In genomic region chr5:72818866-72819534, GRCh38 we compare ENCODE assay signal across 8 cellular contexts. TPM values are rescaled to one million over a fixed set of nuclear protein-coding genes. Genes with fewer than 3 reads are reported as not detected.
A peak's percentile ranks its signal among the peaks of the same experiment; 100 is the strongest.
DNase-seq lines count a peak whose midpoint lies in the region; ATAC-seq and TF ChIP-seq lines count a peak whose summit lies in the region.

No MANE protein-coding gene starts in this region.

- peak overlapping the region; percentile 28 for H3K9ac ChIP-seq in mesendoderm (ENCODE audit: low read length)

- 100% methylated on average over 1 of the region's 5 CpGs for WGBS in mesendoderm (ENCODE audit: extremely low coverage, insufficient coverage, low lambda C conversion rate)

- no peak overlapping the region for H3K4me3 ChIP-seq in mesendoderm (ENCODE audit: low read length)

- H3K4me2 ChIP-seq in mesendoderm (ENCODE audit: low read length), result peak overlapping the region; percentile 31

- DNase-seq in COLO668 (lab: John Stamatoyannopoulos, UW; ENCODE audit: unreplicated experiment) (peak; percentile 59), HEK293T (ENCODE audit: extremely low spot score) (peak; percentile 47), NCI-H345 (lab: John Stamatoyannopoulos, UW) (peak; percentile 63), mesendoderm (peak; percentile 88)
- DNase-seq in activated CD4-positive, alpha-beta T cell treated with anti-CD3 and anti-CD28 coated beads, Interleukin-2, amount 10 ng/mL, durations not matched to agents 7 days and 5 days, result peak; percentile 63
- peak; percentile 32 to 41 (median 37) for DNase-seq in effector memory CD8-positive, alpha-beta T cell
- DNase-seq in stimulated activated CD8-positive, alpha-beta memory T cell treated with anti-CD3 and anti-CD28 coated beads, Interleukin-2, amount 100 ng/mL, for 48 hours (ENCODE audit: low read depth in 2 of 2), result peak; percentile 21 to 23

- H3K36me3 Mint-ChIP-seq in activated CD4-positive, alpha-beta T cell treated with anti-CD3 and anti-CD28 coated beads, Interleukin-2, amount 10 ng/mL, durations not matched to agents 7 days and 5 days (ENCODE audit: low read depth), result no peaks in the 10 kb centered on the region
- peaks cover 19% of the 10 kb centered on the region for H3K36me3 Mint-ChIP-seq in effector memory CD8-positive, alpha-beta T cell (ENCODE audit: insufficient read depth)

- CTCF ChIA-PET in HEK293T (lab: Yijun Ruan, JAX), result interaction anchor here (0.6 to 2.9 kb wide), 9 partner anchors 9 to 380 kb away, joined by 3 to 15 read pairs (median 4); no protein-coding TSS in a partner anchor
- CTCF ChIA-PET in activated CD4-positive, alpha-beta T cell treated with anti-CD3 and anti-CD28 coated beads, Interleukin-2, amount 10 ng/mL, durations not matched to agents 7 days and 5 days (lab: Charles Lee), result interaction anchor here (0.6 to 1.7 kb wide), 5 partner anchors 14 to 499 kb away, joined by 3 to 5 read pairs (median 4); partner anchors contain the start of genes MRPS27 and PTCD2

- peaks cover 8% of the 10 kb centered on the region for H3K79me1 ChIP-seq in mesendoderm (ENCODE audit: low read length)

- H2BK15ac ChIP-seq in mesendoderm (replicated peaks; ENCODE audit: low read depth), result no peak overlapping the region

- H3K4ac ChIP-seq in mesendoderm (ENCODE audit: low read depth, low read length), result no peak overlapping the region

- no peak overlapping the region for H3K27ac Mint-ChIP-seq in activated CD4-positive, alpha-beta T cell treated with anti-CD3 and anti-CD28 coated beads, Interleukin-2, amount 10 ng/mL, durations not matched to agents 7 days and 5 days
- peak overlapping the region in 1 of 2 donors; percentile 10 for H3K27ac Mint-ChIP-seq in effector memory CD8-positive, alpha-beta T cell

- no peaks in the 10 kb centered on the region for H3K36me3 ChIP-seq in mesendoderm (ENCODE audit: control insufficient read depth, insufficient read depth, low read length)

- no peaks in the 10 kb centered on the region for H3K9me3 Mint-ChIP-seq in activated CD4-positive, alpha-beta T cell treated with anti-CD3 and anti-CD28 coated beads, Interleukin-2, amount 10 ng/mL, durations not matched to agents 7 days and 5 days
- H3K9me3 Mint-ChIP-seq in effector memory CD8-positive, alpha-beta T cell, result no peaks in the 10 kb centered on the region

- H2BK120ac ChIP-seq in mesendoderm (ENCODE audit: low read depth, low read length), result no peak overlapping the region

- H3K4me1 Mint-ChIP-seq in activated CD4-positive, alpha-beta T cell treated with anti-CD3 and anti-CD28 coated beads, Interleukin-2, amount 10 ng/mL, durations not matched to agents 7 days and 5 days, result peaks cover 26% of the 10 kb centered on the region
- H3K4me1 Mint-ChIP-seq in effector memory CD8-positive, alpha-beta T cell (ENCODE audit: low read depth in 2 of 2), result peaks cover 11 to 17% of the 10 kb centered on the region in 2 donors

- H2BK5ac ChIP-seq in mesendoderm (ENCODE audit: low read length), result no peak overlapping the region

- no peak overlapping the region for H4K8ac ChIP-seq in mesendoderm (ENCODE audit: low read depth, low read length)

- no peak overlapping the region for H2AK5ac ChIP-seq in mesendoderm (ENCODE audit: low read length)

- no peak overlapping the region for H3K23ac ChIP-seq in mesendoderm (ENCODE audit: low read length)

- H3K18ac ChIP-seq in mesendoderm (ENCODE audit: low read length), result peak overlapping the region; percentile 12

- H3K4me3 Mint-ChIP-seq in activated CD4-positive, alpha-beta T cell treated with anti-CD3 and anti-CD28 coated beads, Interleukin-2, amount 10 ng/mL, durations not matched to agents 7 days and 5 days, result no peak overlapping the region
- H3K4me3 Mint-ChIP-seq in effector memory CD8-positive, alpha-beta T cell, result no peak overlapping the region

- H3K27ac ChIP-seq in mesendoderm (ENCODE audit: low read depth, low read length), result no peak overlapping the region

- H4K5ac ChIP-seq in mesendoderm (ENCODE audit: low read length), result no peak overlapping the region

- POLR2A ChIA-PET in HEK293T (lab: Yijun Ruan, JAX), result no interaction called here
- POLR2A ChIA-PET in activated CD4-positive, alpha-beta T cell treated with anti-CD3 and anti-CD28 coated beads, Interleukin-2, amount 10 ng/mL, durations not matched to agents 7 days and 5 days (lab: Charles Lee), result no interaction called here

- H3K56ac ChIP-seq in mesendoderm (ENCODE audit: low read length), result no peak overlapping the region

- no peaks in the 10 kb centered on the region for H3K27me3 ChIP-seq in mesendoderm (ENCODE audit: insufficient read depth, low read length, poor library complexity)

- H3K27me3 Mint-ChIP-seq in activated CD4-positive, alpha-beta T cell treated with anti-CD3 and anti-CD28 coated beads, Interleukin-2, amount 10 ng/mL, durations not matched to agents 7 days and 5 days, result peaks cover 2% of the 10 kb centered on the region
- peaks cover 0 to 4% of the 10 kb centered on the region in 2 donors for H3K27me3 Mint-ChIP-seq in effector memory CD8-positive, alpha-beta T cell

- peaks cover 3% of the 10 kb centered on the region for H3K4me1 ChIP-seq in mesendoderm (ENCODE audit: control insufficient read depth, low read depth, low read length)

- peaks cover 13% of the 10 kb centered on the region for H3K79me2 ChIP-seq in mesendoderm (ENCODE audit: control insufficient read depth, insufficient read depth, low read length)

- peak; percentile 23 for ATAC-seq in effector memory CD8-positive, alpha-beta T cell (replicated peaks)
- no peak for ATAC-seq in HG02970 (IDR thresholded peaks at IDR 0.05; ENCODE audit: low FRiP score, unreplicated experiment)

TF ChIP-seq in HEK293T, 16 proteins besides CTCF, POLR2A, EP300 and RAD21:
- TF ChIP-seq FOXA1 (IDR thresholded peaks at IDR 0.05) (no peak), CTBP1 (IDR thresholded peaks at IDR 0.05; ENCODE audit: borderline replicate concordance) (no peak), NFRKB (IDR thresholded peaks at IDR 0.05) (no peak), BHLHE40 (IDR thresholded peaks at IDR 0.05; ENCODE audit: borderline replicate concordance) (no peak), SP1 (IDR thresholded peaks at IDR 0.05) (no peak), SUZ12 (IDR thresholded peaks at IDR 0.05) (no peak), ZNF384 (IDR thresholded peaks at IDR 0.05) (no peak), FOXK2 (IDR thresholded peaks at IDR 0.05) (no peak), PKNOX1 (IDR thresholded peaks at IDR 0.05) (no peak), ELF4 (IDR thresholded peaks at IDR 0.05) (no peak), FOXM1 (IDR thresholded peaks at IDR 0.05; ENCODE audit: borderline replicate concordance) (no peak), L3MBTL2 (conservative IDR thresholded peaks at IDR 0.05) (no peak), ARNT (IDR thresholded peaks at IDR 0.05) (no peak), HDGF (IDR thresholded peaks at IDR 0.05; ENCODE audit: borderline replicate concordance) (no peak)

RNA-seq across cellular contexts. Expression of gene TNPO1, which starts 2.5 kb away (rescaled TPM):
- 10 to 100 TPM; 74.0 to 95.3 TPM for total RNA-seq in activated CD4-positive, alpha-beta T cell treated with anti-CD3 and anti-CD28 coated beads, Interleukin-2, amount 10 ng/mL, durations not matched to agents 7 days and 5 days
- polyA plus RNA-seq in mesendoderm (2013, experiment 1 of 2), result 124 TPM
- polyA plus RNA-seq in mesendoderm (2013, experiment 2 of 2), result 126 TPM

Comparison
In these comparisons a context has a peak if more than half of its experiments do, and no peak if none do; other contexts are left out.
1. DNase-seq: peak in every context shown above with its lines; median percentile 88 in mesendoderm; 63 in NCI-H345; 63 in activated CD4-positive, alpha-beta T cell treated with anti-CD3 and anti-CD28 coated beads, Interleukin-2, amount 10 ng/mL, durations not matched to agents 7 days and 5 days; 59 in COLO668; 47 in HEK293T; 37 in effector memory CD8-positive, alpha-beta T cell; 22 in stimulated activated CD8-positive, alpha-beta memory T cell treated with anti-CD3 and anti-CD28 coated beads, Interleukin-2, amount 100 ng/mL, for 48 hours.